In genomic region chr11:115324569-115325432, GRCh38 we compare ENCODE assay signal across 8 cellular contexts.
DNase-seq lines count a peak whose midpoint lies in the region; ATAC-seq, FAIRE-seq and TF ChIP-seq lines count a peak whose summit lies in the region.

No MANE protein-coding gene starts in this region.

- TF ChIP-seq CTCF in AG10803 (conservative IDR thresholded peaks at IDR 0.05; ENCODE audit: low read length) = peak; percentile 88
- TF ChIP-seq CTCF in prostate gland (IDR thresholded peaks at IDR 0.05) = peak in 3 of 4 experiments; percentile 68 to 77 (median 76)

- H3K27ac Mint-ChIP-seq in activated CD8-positive, alpha-beta T cell treated with anti-CD3 and anti-CD28 coated beads, Interleukin-2, amount 10 ng/mL, durations not matched to agents 7 days and 5 days = no peak overlapping the region

- DNase-seq in AG10803 (ENCODE audit: low read depth) (peak; percentile 61), GM12892 (ENCODE audit: insufficient read length) (peak; percentile 3), NCI-H2227 (lab: John Stamatoyannopoulos, UW; ENCODE audit: unreplicated experiment) (peak; percentile 67), glomerular endothelial cell (ENCODE audit: extremely low read depth, low read depth, low spot score) (peak; percentile 4), prostate gland (ENCODE audit: low spot score) (peak; percentile 36), MG63 (no peak)
- DNase-seq in activated CD8-positive, alpha-beta T cell treated with anti-CD3 and anti-CD28 coated beads, Interleukin-2, amount 10 ng/mL, durations not matched to agents 7 days and 5 days = peak; percentile 40

- peak; percentile 90 for FAIRE-seq in GM12892 (lab: Jason Lieb, UNC)

- H3K4me3 Mint-ChIP-seq in activated CD8-positive, alpha-beta T cell treated with anti-CD3 and anti-CD28 coated beads, Interleukin-2, amount 10 ng/mL, durations not matched to agents 7 days and 5 days = no peak overlapping the region

- no peaks in the 10 kb centered on the region for H3K4me1 Mint-ChIP-seq in activated CD8-positive, alpha-beta T cell treated with anti-CD3 and anti-CD28 coated beads, Interleukin-2, amount 10 ng/mL, durations not matched to agents 7 days and 5 days (ENCODE audit: low read depth)

- H3K36me3 ChIP-seq in prostate gland = no peaks in the 10 kb centered on the region
- H3K36me3 ChIP-seq in MG63 = no peaks in the 10 kb centered on the region

- intact Hi-C loops in prostate gland (cut with DNase I) = no loop called here

- POLR2A ChIA-PET in activated CD8-positive, alpha-beta T cell treated with anti-CD3 and anti-CD28 coated beads, Interleukin-2, amount 10 ng/mL, durations not matched to agents 7 days and 5 days (lab: Charles Lee) = no interaction called here

- H3K9me3 Mint-ChIP-seq in activated CD8-positive, alpha-beta T cell treated with anti-CD3 and anti-CD28 coated beads, Interleukin-2, amount 10 ng/mL, durations not matched to agents 7 days and 5 days (ENCODE audit: insufficient read depth) = no peaks in the 10 kb centered on the region

- no peaks in the 10 kb centered on the region for H3K27me3 ChIP-seq in prostate gland (replicated peaks; ENCODE audit: insufficient read depth)
- H3K27me3 ChIP-seq in MG63 = no peaks in the 10 kb centered on the region

- ATAC-seq in HG03108 (IDR thresholded peaks at IDR 0.05; ENCODE audit: unreplicated experiment) = peak; percentile 58
- peak; percentile 55 for ATAC-seq in activated CD8-positive, alpha-beta T cell treated with anti-CD3 and anti-CD28 coated beads, Interleukin-2, amount 10 ng/mL, durations not matched to agents 7 days and 5 days

- no peak for TF ChIP-seq POLR2A in GM12892 (IDR thresholded peaks at IDR 0.05; ENCODE audit: low read depth, low read length)
- TF ChIP-seq POLR2A in prostate gland (IDR thresholded peaks at IDR 0.05) = no peak

- WGBS in prostate gland = 49% methylated on average over 12 of the region's 12 CpGs

- no peak overlapping the region for H3K27ac ChIP-seq in prostate gland

- no peaks in the 10 kb centered on the region for H3K36me3 Mint-ChIP-seq in activated CD8-positive, alpha-beta T cell treated with anti-CD3 and anti-CD28 coated beads, Interleukin-2, amount 10 ng/mL, durations not matched to agents 7 days and 5 days (ENCODE audit: low read depth)

- H3K4me3 ChIP-seq in AG10803 (ENCODE audit: low read length) (peak overlapping the region; percentile 28; the same call in 1 of the 2 replicates), prostate gland (no peak overlapping the region), MG63 (no peak overlapping the region)

- H3K4me1 ChIP-seq in prostate gland (replicated peaks) = no peaks in the 10 kb centered on the region

- H3K9me3 ChIP-seq in prostate gland (no peaks in the 10 kb centered on the region), MG63 (no peaks in the 10 kb centered on the region)

- CTCF ChIA-PET in activated CD8-positive, alpha-beta T cell treated with anti-CD3 and anti-CD28 coated beads, Interleukin-2, amount 10 ng/mL, durations not matched to agents 7 days and 5 days (lab: Charles Lee) = interaction anchor here (0.9 to 1.4 kb wide), 5 partner anchors 9 to 893 kb away, joined by 3 to 19 read pairs (median 4); no protein-coding TSS in a partner anchor

- H3K27me3 Mint-ChIP-seq in activated CD8-positive, alpha-beta T cell treated with anti-CD3 and anti-CD28 coated beads, Interleukin-2, amount 10 ng/mL, durations not matched to agents 7 days and 5 days (ENCODE audit: low read depth) = peaks cover 4% of the 10 kb centered on the region
